ENCODE assay signal across 1 cellular context in genomic region chr1:159889821-159890252, GRCh38.
TF ChIP-seq lines count a peak whose summit lies in the region.

No MANE protein-coding gene starts in this region.

TF ChIP-seq in IMR-90, 13 proteins besides CTCF, POLR2A, EP300 and RAD21 (continued from another document):
- no peak for TF ChIP-seq RFX5 (IDR thresholded peaks at IDR 0.05; ENCODE audit: low read depth, low read length)
- TF ChIP-seq MXI1 (IDR thresholded peaks at IDR 0.05; ENCODE audit: borderline replicate concordance, low read depth, low read length): no peak
- TF ChIP-seq SMC3 (IDR thresholded peaks at IDR 0.05; ENCODE audit: low read depth, low read length): no peak; the same call in 1 of the 2 replicates
- TF ChIP-seq FOS (IDR thresholded peaks at IDR 0.05; ENCODE audit: low read depth, low read length): peak; percentile 56; the same call in 1 of the 2 replicates
